Comparison of ENCODE assay signal across 24 cellular contexts in genomic region chr10:37269554-37270256, GRCh38.
"Had no signal": no experiment of that assay in that cellular context is flagged by ENCODE, and none has a peak within 500 bp of the region (broad histone marks: within the 10 kb centered on the region; RNA-seq: fewer than 3 reads in every experiment).

No MANE protein-coding gene starts in this region.

- H3K27me3 Mint-ChIP-seq: activated B cell treated with CpG ODN at 0.5 μM for 24 hours; activated CD8-positive, alpha-beta T cell treated with anti-CD3 and anti-CD28 coated beads for 36 hours; activated T-helper 17 cell treated with anti-CD3 and anti-CD28 coated beads, Interleukin-2, amount 50 U/mL, for 72 hours; progenitor cell of endocrine pancreas; T-helper 17 cell had no signal

- H3K4me1 ChIP-seq: heart left ventricle, right lobe of liver, uterus had no signal

- ATAC-seq: activated CD8-positive, alpha-beta T cell treated with anti-CD3 and anti-CD28 coated beads for 36 hours; activated T-cell treated with anti-CD3 and anti-CD28 coated beads, Interleukin-2, amount 50 U/mL, for 4 hours; activated T-helper 17 cell treated with anti-CD3 and anti-CD28 coated beads, Interleukin-2, amount 50 U/mL, for 72 hours; esophagus mucosa; heart left ventricle; right lobe of liver; T-helper 17 cell had no signal

- H3K27me3 ChIP-seq: heart left ventricle, neutrophil, right lobe of liver, uterus had no signal

- H3K4me3 Mint-ChIP-seq: activated B cell treated with CpG ODN at 0.5 μM for 24 hours; activated CD8-positive, alpha-beta T cell treated with anti-CD3 and anti-CD28 coated beads for 36 hours; activated T-cell treated with anti-CD3 and anti-CD28 coated beads, Interleukin-2, amount 50 U/mL, for 4 hours; activated T-helper 17 cell treated with anti-CD3 and anti-CD28 coated beads, Interleukin-2, amount 50 U/mL, for 72 hours; immature natural killer cell; nephron progenitor cell; T-helper 17 cell had no signal

- DNase-seq: activated B cell treated with CpG ODN at 0.5 μM for 24 hours; activated CD4-positive, alpha-beta T cell treated with anti-CD3 and anti-CD28 coated beads, Interleukin-2, amount 50 U/mL, for 1 hour; activated CD8-positive, alpha-beta T cell treated with anti-CD3 and anti-CD28 coated beads for 36 hours; activated gamma-delta T cell treated with Interleukin-2 at 50 U/mL for 16 hours; activated naive CD4-positive, alpha-beta T cell treated with anti-CD3 and anti-CD28 coated beads, Interleukin-2, amount 50 U/mL, for 16 hours; activated T-cell treated with anti-CD3 and anti-CD28 coated beads, Interleukin-2, amount 50 U/mL, for 4 hours; amniotic stem cell; caudate nucleus; foreskin fibroblast; heart left ventricle; hypothalamus; immature natural killer cell; kidney; nephron progenitor cell; right lobe of liver; stimulated activated CD4-positive, alpha-beta T cell treated with anti-CD3 and anti-CD28 coated beads, Interleukin-2, amount 100 ng/mL, for 48 hours; stimulated activated naive CD4-positive, alpha-beta T cell treated with Interleukin-2 at 50 U/mL for 16 hours; T-helper 17 cell; T1000; uterus had no signal

- H3K36me3 ChIP-seq: heart left ventricle, neutrophil, right lobe of liver, uterus had no signal

- H3K4me1 Mint-ChIP-seq: activated B cell treated with CpG ODN at 0.5 μM for 24 hours; activated T-helper 17 cell treated with anti-CD3 and anti-CD28 coated beads, Interleukin-2, amount 50 U/mL, for 72 hours; immature natural killer cell; nephron progenitor cell; T-helper 17 cell had no signal

- H3K4me3 ChIP-seq: heart left ventricle, right lobe of liver, uterus had no signal

- H3K27ac Mint-ChIP-seq: activated B cell treated with CpG ODN at 0.5 μM for 24 hours; activated CD8-positive, alpha-beta T cell treated with anti-CD3 and anti-CD28 coated beads for 36 hours; activated T-helper 17 cell treated with anti-CD3 and anti-CD28 coated beads, Interleukin-2, amount 50 U/mL, for 72 hours; immature natural killer cell; nephron progenitor cell; progenitor cell of endocrine pancreas; T-helper 17 cell had no signal

- H3K9me3 ChIP-seq: right lobe of liver, uterus had no signal

- H3K27ac ChIP-seq: heart left ventricle, neutrophil, right lobe of liver had no signal
